ENCODE assay signal across 1 cellular context in genomic region chr5:14810941-14811573, GRCh38.
TF ChIP-seq lines count a peak whose summit lies in the region.

No MANE protein-coding gene starts in this region.

TF ChIP-seq in IMR-90, 13 proteins besides CTCF, POLR2A, EP300 and RAD21 (continued from another document):
- no peak for TF ChIP-seq ELK1 (IDR thresholded peaks at IDR 0.05; ENCODE audit: borderline replicate concordance, low read depth, low read length)
- no peak for TF ChIP-seq RCOR1 (IDR thresholded peaks at IDR 0.05; ENCODE audit: insufficient replicate concordance, low read length)
- no peak for TF ChIP-seq MAFK (IDR thresholded peaks at IDR 0.05; ENCODE audit: low read depth, low read length)
- no peak for TF ChIP-seq RFX5 (IDR thresholded peaks at IDR 0.05; ENCODE audit: low read depth, low read length)
- TF ChIP-seq CEBPB (IDR thresholded peaks at IDR 0.05; ENCODE audit: low read depth, low read length): no peak
- no peak for TF ChIP-seq SMC3 (IDR thresholded peaks at IDR 0.05; ENCODE audit: low read depth, low read length)
- no peak for TF ChIP-seq CHD1 (IDR thresholded peaks at IDR 0.05; ENCODE audit: low read depth, low read length)
- no peak for TF ChIP-seq BHLHE40 (IDR thresholded peaks at IDR 0.05; ENCODE audit: low read depth, low read length)
- no peak for TF ChIP-seq NFE2L2 (IDR thresholded peaks at IDR 0.05; ENCODE audit: low read depth, low read length)
- no peak for TF ChIP-seq FOS (IDR thresholded peaks at IDR 0.05; ENCODE audit: low read depth, low read length)
